Comparison of ENCODE assay signal across 15 cellular contexts in genomic region chr13:100154835-100155463, GRCh38.
"Had no signal": no experiment of that assay in that cellular context is flagged by ENCODE, and none has a peak within 500 bp of the region (broad histone marks: within the 10 kb centered on the region; RNA-seq: fewer than 3 reads in every experiment).

No MANE protein-coding gene starts in this region.

- DNase-seq: activated CD4-positive, alpha-beta memory T cell treated with anti-CD3 and anti-CD28 coated beads for 36 hours; activated CD4-positive, alpha-beta T cell treated with anti-CD3 and anti-CD28 coated beads for 48 hours; activated naive CD4-positive, alpha-beta T cell treated with Interleukin-2 at 50 U/mL for 16 hours; activated naive CD8-positive, alpha-beta T cell treated with anti-CD3 and anti-CD28 coated beads for 36 hours; activated T-cell treated with anti-CD3 and anti-CD28 coated beads, Interleukin-2, amount 50 U/mL, for 48 hours; colonic mucosa; dorsolateral prefrontal cortex; foreskin fibroblast; pancreas; right cardiac atrium; stimulated activated CD4-positive, alpha-beta T cell treated with anti-CD3 and anti-CD28 coated beads, Interleukin-4, amount 100 ng/mL, for 24 hours; stimulated activated naive CD8-positive, alpha-beta T cell treated with anti-CD3 and anti-CD28 coated beads, Interleukin-15, Interleukin-2, amounts not matched to agents 100 U/mL and 50 U/mL, for 24 hours; T-helper 17 cell; thyroid gland had no signal

- H3K36me3 ChIP-seq: colonic mucosa had no signal

- H3K27ac ChIP-seq: colonic mucosa, dorsolateral prefrontal cortex, epithelial cell of prostate, pancreas, thyroid gland had no signal

- H3K9me3 ChIP-seq: colonic mucosa, pancreas, thyroid gland had no signal

- H3K27me3 ChIP-seq: colonic mucosa, dorsolateral prefrontal cortex, pancreas, thyroid gland had no signal

- H3K4me1 ChIP-seq: colonic mucosa, pancreas, thyroid gland had no signal

- H3K4me3 ChIP-seq: colonic mucosa, dorsolateral prefrontal cortex, pancreas, thyroid gland had no signal
